In the genomic region with DNA sequence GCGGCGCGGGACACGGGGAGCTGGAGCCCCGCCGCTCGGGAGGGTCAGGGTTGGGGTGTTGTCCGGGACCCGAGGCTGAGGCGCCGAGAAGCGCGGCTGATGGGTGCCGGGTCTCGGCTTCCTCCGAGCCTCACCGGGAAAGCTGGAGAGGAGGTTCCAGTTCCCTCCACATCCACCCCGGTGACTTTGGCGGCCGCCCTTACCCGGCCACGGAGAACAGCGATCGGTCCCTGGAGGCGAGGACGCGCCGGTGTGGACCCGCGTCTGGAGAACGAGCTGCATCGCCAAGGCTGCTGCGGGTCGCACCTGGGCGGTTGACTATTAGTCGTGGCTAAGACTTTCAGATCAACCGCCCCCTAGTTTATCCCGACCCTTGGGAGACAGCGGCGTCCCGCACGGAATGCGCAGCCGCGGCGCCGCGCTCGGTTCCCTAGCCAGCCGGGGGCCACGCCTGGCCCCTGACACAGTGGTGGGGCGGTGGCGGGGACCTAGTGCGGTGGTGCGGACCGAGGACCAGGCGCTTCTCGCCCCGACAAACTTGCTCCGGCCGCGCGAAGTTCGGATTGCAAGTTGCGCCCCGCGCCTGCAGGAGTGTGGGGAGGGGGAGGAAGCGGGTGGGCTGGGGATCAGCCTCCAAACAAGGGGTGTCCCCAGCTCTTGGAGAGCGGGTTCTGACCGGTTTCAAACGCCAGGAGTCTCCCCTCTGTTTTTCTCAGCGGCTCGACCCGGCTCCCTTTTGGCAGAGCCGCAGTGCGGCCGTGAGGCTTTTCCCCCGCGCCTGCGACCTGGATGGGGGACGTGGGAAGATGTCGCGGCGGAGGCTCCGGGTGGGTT, we compare ENCODE assay signal across 8 cellular contexts. TPM values are rescaled to one million over a fixed set of nuclear protein-coding genes. Genes with fewer than 3 reads are reported as not detected.
DNase-seq lines count a peak whose midpoint lies in the region; ATAC-seq, FAIRE-seq and TF ChIP-seq lines count a peak whose summit lies in the region.

No MANE protein-coding gene starts in this region.

- no peak for FAIRE-seq in RCC 7860 (lab: Jason Lieb, UNC)

- intact Hi-C loops in left cardiac atrium (cut with DNase I), result no loop called here
- intact Hi-C loops in posterior vena cava (cut with DNase I), result no loop called here

- peak; percentile 33 to 43 for ATAC-seq in activated naive CD4-positive, alpha-beta T cell treated with anti-CD3 and anti-CD28 coated beads, Interleukin-2, amount 50 U/mL, for 72 hours
- ATAC-seq in left cardiac atrium, result peak; percentile 37 to 53

- no peaks in the 10 kb centered on the region for H3K9me3 Mint-ChIP-seq in activated naive CD4-positive, alpha-beta T cell treated with anti-CD3 and anti-CD28 coated beads, Interleukin-2, amount 50 U/mL, for 72 hours

- H3K36me3 Mint-ChIP-seq in activated naive CD4-positive, alpha-beta T cell treated with anti-CD3 and anti-CD28 coated beads, Interleukin-2, amount 50 U/mL, for 72 hours, result peaks cover 10 to 22% of the 10 kb centered on the region in 2 donors

- TF ChIP-seq RAD21 in Ishikawa (IDR thresholded peaks at IDR 0.05; ENCODE audit: low read depth), result no peak

- no peak for TF ChIP-seq EP300 in Ishikawa (IDR thresholded peaks at IDR 0.05; ENCODE audit: borderline replicate concordance)

- no peak overlapping the region for H3K27ac Mint-ChIP-seq in activated naive CD4-positive, alpha-beta T cell treated with anti-CD3 and anti-CD28 coated beads, Interleukin-2, amount 50 U/mL, for 72 hours

- DNase-seq in NCI-H2171 treated with DMSO at 0.1 percent for 48 hours (lab: John Stamatoyannopoulos, UW) (peak; percentile 18), NCI-H2171 (lab: John Stamatoyannopoulos, UW) (no peak), left cardiac atrium (peak; percentile 30), posterior vena cava (ENCODE audit: low spot score) (peak; percentile 85), RCC 7860 (ENCODE audit: low spot score) (no peak), NCI-H128 (lab: John Stamatoyannopoulos, UW; ENCODE audit: unreplicated experiment) (no peak)
- peak in 1 of 2 donors; percentile 31 for DNase-seq in activated naive CD4-positive, alpha-beta T cell treated with anti-CD3 and anti-CD28 coated beads, Interleukin-2, amount 50 U/mL, for 72 hours (ENCODE audit: low spot score in 2 of 2)

TF ChIP-seq in Ishikawa, 13 proteins besides CTCF, POLR2A, EP300 and RAD21:
- no peak; the same call in 1 of the 2 replicates for TF ChIP-seq EGR1 (IDR thresholded peaks at IDR 0.05)
- TF ChIP-seq TCF12 (IDR thresholded peaks at IDR 0.05; ENCODE audit: low read depth), result no peak
- TF ChIP-seq YY1 (IDR thresholded peaks at IDR 0.05; ENCODE audit: low read depth), result no peak; the same call in 1 of the 2 replicates
- no peak for TF ChIP-seq FOXM1 (IDR thresholded peaks at IDR 0.05; ENCODE audit: borderline replicate concordance, low read depth)
- TF ChIP-seq, protein P1, sequence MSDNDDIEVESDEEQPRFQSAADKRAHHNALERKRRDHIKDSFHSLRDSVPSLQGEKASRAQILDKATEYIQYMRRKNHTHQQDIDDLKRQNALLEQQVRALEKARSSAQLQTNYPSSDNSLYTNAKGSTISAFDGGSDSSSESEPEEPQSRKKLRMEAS (IDR thresholded peaks at IDR 0.05), result no peak; the same call in 1 of the 2 replicates
- TF ChIP-seq USF1 (IDR thresholded peaks at IDR 0.05), result no peak
- TF ChIP-seq CEBPB (IDR thresholded peaks at IDR 0.05), result no peak
- TF ChIP-seq ZBTB7A (IDR thresholded peaks at IDR 0.05; ENCODE audit: low read depth), result peak; percentile 60
- no peak for TF ChIP-seq CREB1 (IDR thresholded peaks at IDR 0.05; ENCODE audit: low read depth)
- no peak for TF ChIP-seq NFIC (IDR thresholded peaks at IDR 0.05)
- TF ChIP-seq TEAD4 (IDR thresholded peaks at IDR 0.05), result peak; percentile 14; the same call in 1 of the 2 replicates
- TF ChIP-seq REST (IDR thresholded peaks at IDR 0.05; ENCODE audit: low read depth), result no peak
- no peak for TF ChIP-seq TAF1 (IDR thresholded peaks at IDR 0.05; ENCODE audit: low read depth)

RNA-seq across cellular contexts. Expression of gene FHDC1, which starts 0.5 kb away (rescaled TPM):
- under 1 TPM; 0.14 to 0.16 TPM for total RNA-seq in activated naive CD4-positive, alpha-beta T cell treated with anti-CD3 and anti-CD28 coated beads, Interleukin-2, amount 50 U/mL, for 72 hours
- total RNA-seq in left cardiac atrium (under 1 TPM; 0.50 to 0.53 TPM), posterior vena cava (1 to 10 TPM; 1.2 to 2.4 TPM)

Comparison
In these comparisons a context has a peak if more than half of its experiments do, and no peak if none do; other contexts are left out.
1. DNase-seq: peak in NCI-H2171 treated with DMSO at 0.1 percent for 48 hours (single experiment), left cardiac atrium (single experiment) and posterior vena cava (single experiment); none in NCI-H2171 (single experiment), RCC 7860 (single experiment) and NCI-H128 (single experiment).